26 cellular contexts compared by ENCODE assay signal in genomic region chr11:70671083-70671482, GRCh38.
DNase-seq lines count a peak whose midpoint lies in the region; ATAC-seq and TF ChIP-seq lines count a peak whose summit lies in the region.
"Had no signal": no experiment of that assay in that cellular context is flagged by ENCODE, and none has a peak within 500 bp of the region (broad histone marks: within the 10 kb centered on the region; RNA-seq: fewer than 3 reads in every experiment).

No MANE protein-coding gene starts in this region.

- H2BK120ac ChIP-seq in mesendoderm (ENCODE audit: low read depth, low read length) = no peak overlapping the region

- no peak overlapping the region for H2AK5ac ChIP-seq in mesendoderm (ENCODE audit: low read length)

- DNase-seq in NCI-H2227 (lab: John Stamatoyannopoulos, UW; ENCODE audit: unreplicated experiment) (peak; percentile 16), NCI-H2227 treated with DMSO at 0.1 percent for 48 hours (lab: John Stamatoyannopoulos, UW) (no peak), ELF-1 (ENCODE audit: low read depth, low spot score) (peak; percentile 47), WERI-Rb-1 (peak; percentile 70), mesendoderm (peak; percentile 47), omental fat pad (ENCODE audit: low spot score) (no peak), HT-29 (ENCODE audit: low spot score) (no peak)
- DNase-seq: activated CD4-positive, alpha-beta T cell treated with anti-CD3 and anti-CD28 coated beads, Interleukin-2, amount 50 U/mL, for 48 hours; activated CD4-positive, CD25-positive, alpha-beta regulatory T cell treated with anti-CD3 and anti-CD28 coated beads, Interleukin-2, amount 50 U/mL, for 72 hours; activated naive CD4-positive, alpha-beta T cell treated with Interleukin-2 at 50 U/mL for 16 hours; activated T-cell treated with anti-CD3 and anti-CD28 coated beads, Interleukin-2, amount 50 U/mL, for 72 hours; CD8-positive, alpha-beta T cell; DMS79 treated with DMSO at 0.1 percent for 48 hours; effector memory CD4-positive, alpha-beta T cell; Kasumi-1; NCI-H510A; NK-92 treated with Interleukin-12 subunit alpha and Interleukin-12 subunit beta, amount 100 ng/mL, for 24 hours; PC-9; right lobe of liver; SK-N-SH; spleen; thyroid gland had no signal

- peaks cover 7% of the 10 kb centered on the region for H3K4me1 ChIP-seq in mesendoderm (ENCODE audit: control insufficient read depth, low read depth, low read length)
- H3K4me1 ChIP-seq: HAP-1, left lung, thyroid gland had no signal

- no peaks in the 10 kb centered on the region for H3K36me3 ChIP-seq in WERI-Rb-1
- H3K36me3 ChIP-seq in mesendoderm (ENCODE audit: control insufficient read depth, insufficient read depth, low read length) = no peaks in the 10 kb centered on the region
- H3K36me3 ChIP-seq: HAP-1, left lung, right lobe of liver, spleen, thyroid gland had no signal

- WGBS in mesendoderm (ENCODE audit: extremely low coverage, insufficient coverage, low lambda C conversion rate) = no CpG with 5 or more reads among the region's 19 CpGs

- no peak overlapping the region for H2BK5ac ChIP-seq in mesendoderm (ENCODE audit: low read length)

- H4K5ac ChIP-seq in mesendoderm (ENCODE audit: low read length) = no peak overlapping the region

- no peaks in the 10 kb centered on the region for H3K79me1 ChIP-seq in mesendoderm (ENCODE audit: low read length)

- H3K18ac ChIP-seq in mesendoderm (ENCODE audit: low read length) = peak overlapping the region; percentile 19

- no peaks in the 10 kb centered on the region for H3K27me3 ChIP-seq in WERI-Rb-1 (ENCODE audit: insufficient read depth, low read depth, severe bottlenecking)
- H3K27me3 ChIP-seq in mesendoderm (ENCODE audit: insufficient read depth, low read length, poor library complexity) = no peaks in the 10 kb centered on the region
- H3K27me3 ChIP-seq: right lobe of liver, thyroid gland had no signal

- no peak overlapping the region for H3K4ac ChIP-seq in mesendoderm (ENCODE audit: low read depth, low read length)

- TF ChIP-seq CTCF in WERI-Rb-1 (IDR thresholded peaks at IDR 0.05; ENCODE audit: low read depth, low read length) = peak; percentile 35; the same call in 1 of the 2 replicates
- TF ChIP-seq CTCF in omental fat pad (IDR thresholded peaks at IDR 0.05) = no peak

- H3K9ac ChIP-seq in mesendoderm (ENCODE audit: low read length) = no peak overlapping the region
- H3K9ac ChIP-seq: SK-N-SH had no signal

- H3K27ac ChIP-seq in WERI-Rb-1 (no peak overlapping the region), mesendoderm (ENCODE audit: low read depth, low read length) (no peak overlapping the region)
- H3K27ac ChIP-seq: coronary artery, left lung, PC-9, right lobe of liver, thyroid gland had no signal

- H3K4me2 ChIP-seq in mesendoderm (ENCODE audit: low read length) = no peak overlapping the region
- H3K4me2 ChIP-seq: PC-9, SK-N-SH had no signal

- no peaks in the 10 kb centered on the region for H3K79me2 ChIP-seq in mesendoderm (ENCODE audit: control insufficient read depth, insufficient read depth, low read length)

- no peak overlapping the region for H3K56ac ChIP-seq in mesendoderm (ENCODE audit: low read length)

- H3K23ac ChIP-seq in mesendoderm (ENCODE audit: low read length) = no peak overlapping the region

- H3K9me3 ChIP-seq in WERI-Rb-1 (ENCODE audit: severe bottlenecking) = no peaks in the 10 kb centered on the region
- H3K9me3 ChIP-seq: HAP-1, left lung, right lobe of liver, SK-N-SH, spleen, thyroid gland had no signal

- no peak overlapping the region for H2BK15ac ChIP-seq in mesendoderm (replicated peaks; ENCODE audit: low read depth)

- H3K4me3 ChIP-seq in WERI-Rb-1 (ENCODE audit: low read depth, low read length) (no peak overlapping the region), mesendoderm (ENCODE audit: low read length) (no peak overlapping the region)
- H3K4me3 ChIP-seq: coronary artery, HAP-1, left lung, PC-9, right lobe of liver, spleen, thyroid gland had no signal

- no peak for ATAC-seq in GM18909 (IDR thresholded peaks at IDR 0.05; ENCODE audit: poor library complexity, unreplicated experiment)
- no peak for ATAC-seq in omental fat pad (ENCODE audit: low FRiP score)
- ATAC-seq: activated T-cell treated with anti-CD3 and anti-CD28 coated beads, Interleukin-2, amount 50 U/mL, for 72 hours; CD8-positive, alpha-beta T cell; left lung had no signal

- H4K8ac ChIP-seq in mesendoderm (ENCODE audit: low read depth, low read length) = no peak overlapping the region

Comparison
In these comparisons a context has a peak if more than half of its experiments do, and no peak if none do; other contexts are left out.
1. DNase-seq: peak in NCI-H2227 (single experiment), ELF-1 (single experiment), WERI-Rb-1 (single experiment) and mesendoderm (single experiment); none in NCI-H2227 treated with DMSO at 0.1 percent for 48 hours (single experiment), omental fat pad (single experiment) and HT-29 (single experiment).